8 cellular contexts compared by ENCODE assay signal in genomic region chr1:85307987-85308836, GRCh38. TPM values are rescaled to one million over a fixed set of nuclear protein-coding genes. Genes with fewer than 3 reads are reported as not detected.
DNase-seq lines count a peak whose midpoint lies in the region; ATAC-seq and TF ChIP-seq lines count a peak whose summit lies in the region.

No MANE protein-coding gene starts in this region.

- TF ChIP-seq CTCF in colonic mucosa (IDR thresholded peaks at IDR 0.05): peak; percentile 88

- DNase-seq in Ammon's horn (ENCODE audit: low spot score) (peak; percentile 88), NCI-H345 (lab: John Stamatoyannopoulos, UW) (peak; percentile 76), colonic mucosa (peak; percentile 89), left lobe of liver (ENCODE audit: low spot score) (peak; percentile 85)
- peak; percentile 56 to 59 for DNase-seq in activated CD4-positive, alpha-beta T cell treated with anti-CD3 and anti-CD28 coated beads for 4 hours
- peak; percentile 61 to 63 for DNase-seq in stimulated activated CD4-positive, alpha-beta T cell treated with anti-CD3 and anti-CD28 coated beads, Interleukin-4, amount 100 ng/mL, for 48 hours (ENCODE audit: low read depth in 2 of 2)

- H3K9ac ChIP-seq in colonic mucosa (ENCODE audit: low read depth in 2 of 2, low read length in 2 of 2): no peak overlapping the region

- ATAC-seq in GM19023 (IDR thresholded peaks at IDR 0.05; ENCODE audit: unreplicated experiment) (peak; percentile 91), HG03196 (IDR thresholded peaks at IDR 0.05; ENCODE audit: unreplicated experiment) (peak; percentile 82), left lobe of liver (peak; percentile 100)

- H3K4me1 ChIP-seq in colonic mucosa: no peaks in the 10 kb centered on the region

- H3K27me3 ChIP-seq in colonic mucosa: no peaks in the 10 kb centered on the region

- no peaks in the 10 kb centered on the region for H3K36me3 ChIP-seq in colonic mucosa

- no peaks in the 10 kb centered on the region for H3K9me3 ChIP-seq in colonic mucosa

- intact Hi-C loops in colonic mucosa (cut with DNase I): loop anchor here (2.0 to 5.0 kb wide), 4 partner anchors 195 to 709 kb away; partner anchors contain the start of gene CCN1

- no peak overlapping the region for H3K4me3 ChIP-seq in colonic mucosa

- no peak overlapping the region for H3K27ac ChIP-seq in colonic mucosa

RNA-seq across cellular contexts. Expression of gene BCL10, which starts 31.8 kb away (rescaled TPM):
- total RNA-seq in colonic mucosa: 100 to 1,000 TPM in 1 of 2 donors, 10 to 100 TPM in 1; 80.7 to 167 TPM
- total RNA-seq in left lobe of liver: 6.8 TPM

RNA-seq across cellular contexts. Expression of gene C1orf52, which starts 48.8 kb away (rescaled TPM):
- total RNA-seq in colonic mucosa (10 to 100 TPM; 11.3 to 19.9 TPM), left lobe of liver (8.2 TPM)

Comparison
In these comparisons a context has a peak if more than half of its experiments do, and no peak if none do; other contexts are left out.
1. RNA of gene BCL10, which starts 31.8 kb away (total RNA-seq): 80.7 to 167 TPM in colonic mucosa; 6.8 TPM in left lobe of liver (single experiment); every median in the first group is over 10 times any median in the second.
2. Peak in every context shown above with its lines, with median percentiles within 50 percentile points of each other: DNase-seq and ATAC-seq.